22 cellular contexts compared by ENCODE assay signal in the genomic region with DNA sequence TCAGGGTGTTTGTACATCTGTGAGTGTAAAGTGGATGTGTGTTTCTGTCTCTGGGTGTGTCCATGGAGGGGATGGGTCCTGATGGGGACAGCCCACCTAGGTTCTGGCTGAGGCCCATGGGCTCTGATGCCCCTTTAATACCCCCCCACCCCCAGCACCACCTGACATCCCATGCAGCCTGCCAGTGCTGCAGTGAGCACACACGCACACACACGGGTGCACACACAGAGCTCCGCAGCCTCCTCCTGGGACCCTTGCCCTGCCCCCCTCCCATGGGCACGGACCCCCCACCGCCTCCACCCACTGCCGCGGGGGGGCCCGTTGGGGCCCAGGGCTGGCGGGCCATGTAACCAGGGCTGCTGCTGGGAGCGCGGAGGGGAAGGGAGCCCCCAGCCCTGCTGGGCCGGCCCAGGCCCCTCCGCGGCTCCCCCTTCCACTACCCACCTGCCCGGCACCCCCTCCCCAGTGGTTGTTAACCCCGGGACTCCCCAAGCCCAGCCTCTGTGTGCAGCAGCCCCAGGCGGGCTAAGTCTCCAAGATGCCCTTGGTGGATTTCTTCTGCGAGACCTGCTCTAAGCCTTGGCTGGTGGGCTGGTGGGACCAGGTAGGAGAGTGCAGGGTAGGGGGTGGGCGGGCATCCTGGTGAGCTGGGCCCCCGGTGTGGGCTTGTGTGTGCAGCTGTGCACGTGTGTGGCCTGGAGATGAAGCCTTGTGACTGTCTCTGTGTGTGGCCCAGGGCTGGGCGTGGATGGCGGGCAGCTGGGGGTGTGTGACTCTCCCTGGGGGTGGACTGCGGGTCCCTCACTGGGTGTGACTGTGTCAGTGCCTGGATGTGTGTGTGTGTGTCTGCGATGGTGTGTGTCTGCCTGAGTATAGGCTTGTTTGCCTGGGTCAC. TPM values are rescaled to one million over a fixed set of nuclear protein-coding genes. Genes with fewer than 3 reads are reported as not detected.
DNase-seq lines count a peak whose midpoint lies in the region; TF ChIP-seq lines count a peak whose summit lies in the region.
"Had no signal": no experiment of that assay in that cellular context is flagged by ENCODE, and none has a peak within 500 bp of the region (broad histone marks: within the 10 kb centered on the region; RNA-seq: fewer than 3 reads in every experiment).

No MANE protein-coding gene starts in this region.

- peaks cover 19% of the 10 kb centered on the region for H3K4me1 Mint-ChIP-seq in activated CD4-positive, alpha-beta T cell treated with anti-CD3 and anti-CD28 coated beads, Interleukin-2, amount 10 ng/mL, durations not matched to agents 24 days and 14 days
- peaks cover 10% of the 10 kb centered on the region for H3K4me1 Mint-ChIP-seq in nephron

- H3K36me3 Mint-ChIP-seq in activated CD4-positive, alpha-beta T cell treated with anti-CD3 and anti-CD28 coated beads, Interleukin-2, amount 10 ng/mL, durations not matched to agents 24 days and 14 days (ENCODE audit: low read depth): peaks cover 39% of the 10 kb centered on the region
- no peaks in the 10 kb centered on the region for H3K36me3 Mint-ChIP-seq in nephron (ENCODE audit: low read depth)

- no peaks in the 10 kb centered on the region for H3K9me3 Mint-ChIP-seq in activated CD4-positive, alpha-beta T cell treated with anti-CD3 and anti-CD28 coated beads, Interleukin-2, amount 10 ng/mL, durations not matched to agents 24 days and 14 days
- H3K9me3 Mint-ChIP-seq in nephron: no peaks in the 10 kb centered on the region

- H3K9me3 ChIP-seq in testis: no peaks in the 10 kb centered on the region
- H3K9me3 ChIP-seq: body of pancreas, upper lobe of left lung had no signal

- H3K36me3 ChIP-seq in testis (ENCODE audit: low read depth, missing control alignments): no peaks in the 10 kb centered on the region

- WGBS in testis, 2 donors: 33 to 56% methylated on average over 7 to 23 of the region's 25 CpGs

- peak overlapping the region in 1 of 2 donors; percentile 26 for H3K4me3 ChIP-seq in testis
- H3K4me3 ChIP-seq: body of pancreas, lung, upper lobe of left lung had no signal

- no peak for TF ChIP-seq POLR2A in testis (IDR thresholded peaks at IDR 0.05)

- no peaks in the 10 kb centered on the region for H3K27me3 ChIP-seq in testis
- H3K27me3 ChIP-seq: body of pancreas, upper lobe of left lung had no signal

- no peaks in the 10 kb centered on the region for H3K27me3 Mint-ChIP-seq in activated CD4-positive, alpha-beta T cell treated with anti-CD3 and anti-CD28 coated beads, Interleukin-2, amount 10 ng/mL, durations not matched to agents 24 days and 14 days
- H3K27me3 Mint-ChIP-seq in nephron (ENCODE audit: low read depth): peaks cover 12% of the 10 kb centered on the region

- no peaks in the 10 kb centered on the region for H3K4me1 ChIP-seq in testis
- H3K4me1 ChIP-seq: body of pancreas had no signal

- intact Hi-C loops in activated CD4-positive, alpha-beta T cell treated with anti-CD3 and anti-CD28 coated beads, Interleukin-2, amount 10 ng/mL, durations not matched to agents 24 days and 14 days (cut with micrococcal nuclease): no loop called here
- intact Hi-C loops in testis (cut with DNase I; ENCODE audit: low total_unique reads): no loop called here

- no peak overlapping the region for H3K4me3 Mint-ChIP-seq in activated CD4-positive, alpha-beta T cell treated with anti-CD3 and anti-CD28 coated beads, Interleukin-2, amount 10 ng/mL, durations not matched to agents 24 days and 14 days
- H3K4me3 Mint-ChIP-seq in nephron: peak overlapping the region in 2 of 3 experiments; percentile 36 to 38

- TF ChIP-seq CTCF in nephron (IDR thresholded peaks at IDR 0.05; ENCODE audit: unreplicated experiment in 3 of 3) (no peak), testis (IDR thresholded peaks at IDR 0.05) (no peak)

- no peak overlapping the region for H3K27ac ChIP-seq in testis
- H3K27ac ChIP-seq: body of pancreas, upper lobe of left lung had no signal

- no peak for DNase-seq in activated CD4-positive, alpha-beta T cell treated with anti-CD3 and anti-CD28 coated beads, Interleukin-2, amount 10 ng/mL, durations not matched to agents 24 days and 14 days
- no peak for DNase-seq in activated CD4-positive, alpha-beta T cell treated with anti-CD3 and anti-CD28 coated beads for 4 hours
- DNase-seq in cerebellum (ENCODE audit: low spot score) (peak; percentile 63), testis (peak; percentile 26), activated T-cell treated with anti-CD3 and anti-CD28 coated beads for 4 hours (no peak), DMS53 (lab: John Stamatoyannopoulos, UW) (no peak)
- DNase-seq in activated naive CD4-positive, alpha-beta T cell treated with Interleukin-2 at 50 U/mL for 16 hours: no peak
- DNase-seq: activated CD8-positive, alpha-beta memory T cell treated with anti-CD3 and anti-CD28 coated beads, Interleukin-2, amount 50 U/mL, for 4 hours; activated effector memory CD4-positive, alpha-beta T cell treated with Interleukin-2 at 50 U/mL for 16 hours; body of pancreas; Calu3; Karpas-422; NCI-H187; NCI-H345; NCI-H82; OCI-M1; SHP77; stimulated activated CD4-positive, alpha-beta T cell treated with anti-CD3 and anti-CD28 coated beads, Interleukin-4, amount 100 ng/mL, for 24 hours; T-helper 1 cell; upper lobe of left lung had no signal

- peak overlapping the region; percentile 30 for H3K27ac Mint-ChIP-seq in activated CD4-positive, alpha-beta T cell treated with anti-CD3 and anti-CD28 coated beads, Interleukin-2, amount 10 ng/mL, durations not matched to agents 24 days and 14 days
- H3K27ac Mint-ChIP-seq in nephron: no peak overlapping the region

RNA-seq across cellular contexts. Expression of gene PDE4A, which starts 32.6 kb away (rescaled TPM):
- 55.3 and 58.0 TPM in 2 replicates for total RNA-seq in activated CD4-positive, alpha-beta T cell treated with anti-CD3 and anti-CD28 coated beads, Interleukin-2, amount 10 ng/mL, durations not matched to agents 24 days and 14 days
- total RNA-seq in cerebellum: 3.3 TPM
- total RNA-seq in testis: 10 to 100 TPM; 20.1 to 35.0 TPM
- 35.4 TPM for polyA plus RNA-seq in testis (ENCODE audit: insufficient read depth, low read depth, low replicate concordance)

RNA-seq across cellular contexts. Expression of gene CDC37, which starts 49.6 kb away (rescaled TPM):
- total RNA-seq in activated CD4-positive, alpha-beta T cell treated with anti-CD3 and anti-CD28 coated beads, Interleukin-2, amount 10 ng/mL, durations not matched to agents 24 days and 14 days: 304 and 310 TPM in 2 replicates
- total RNA-seq in cerebellum (41.6 TPM), testis (100 to 1,000 TPM; 160 to 210 TPM)
- 170 TPM for polyA plus RNA-seq in testis (ENCODE audit: insufficient read depth, low read depth, low replicate concordance)

RNA-seq across cellular contexts. Expression of gene KEAP1, which starts 50.2 kb away (rescaled TPM):
- 81.0 and 82.1 TPM in 2 replicates for total RNA-seq in activated CD4-positive, alpha-beta T cell treated with anti-CD3 and anti-CD28 coated beads, Interleukin-2, amount 10 ng/mL, durations not matched to agents 24 days and 14 days
- total RNA-seq in cerebellum: 26.9 TPM
- 10 to 100 TPM; 40.7 to 61.0 TPM for total RNA-seq in testis
- polyA plus RNA-seq in testis (ENCODE audit: insufficient read depth, low read depth, low replicate concordance): 54.1 TPM

Comparison
In these comparisons a context has a peak if more than half of its experiments do, and no peak if none do; other contexts are left out.
1. DNase-seq: peak in cerebellum (single experiment) and testis (single experiment); none in activated CD4-positive, alpha-beta T cell treated with anti-CD3 and anti-CD28 coated beads, Interleukin-2, amount 10 ng/mL, durations not matched to agents 24 days and 14 days (single experiment), activated CD4-positive, alpha-beta T cell treated with anti-CD3 and anti-CD28 coated beads for 4 hours (0 of 2), activated T-cell treated with anti-CD3 and anti-CD28 coated beads for 4 hours (single experiment), activated naive CD4-positive, alpha-beta T cell treated with Interleukin-2 at 50 U/mL for 16 hours (single experiment) and DMS53 (single experiment).